In the genomic region with DNA sequence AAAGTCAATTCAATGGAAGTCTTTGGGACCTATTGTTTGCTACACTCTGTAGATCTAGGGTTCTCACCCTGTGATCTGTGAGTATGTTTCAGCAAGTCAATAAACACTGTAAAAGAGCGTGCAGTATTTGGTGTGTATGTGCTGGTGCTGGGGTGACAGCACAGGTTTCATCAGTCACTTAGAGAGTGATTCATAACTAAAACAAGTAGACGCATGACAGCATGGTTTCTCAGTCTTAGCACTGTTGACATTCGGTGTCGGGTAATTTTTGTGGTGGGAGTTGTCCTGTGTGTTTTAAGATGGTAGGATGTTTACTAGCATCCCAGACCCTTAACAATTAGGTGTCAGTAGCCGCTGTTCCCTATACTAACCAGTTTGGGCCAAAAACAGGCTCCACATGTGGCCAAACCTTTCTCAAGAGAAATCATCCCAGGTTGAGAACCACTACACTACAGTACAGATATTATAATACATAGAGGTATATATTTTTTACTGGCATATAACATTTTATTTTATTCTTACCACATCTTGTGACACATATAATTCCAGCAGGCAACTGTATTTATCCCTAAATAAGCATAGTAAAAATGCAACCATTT, we compare ENCODE assay signal across 12 cellular contexts.
DNase-seq lines count a peak whose midpoint lies in the region; ATAC-seq, FAIRE-seq and TF ChIP-seq lines count a peak whose summit lies in the region.
"Had no signal": no experiment of that assay in that cellular context is flagged by ENCODE, and none has a peak within 500 bp of the region (broad histone marks: within the 10 kb centered on the region; RNA-seq: fewer than 3 reads in every experiment).

No MANE protein-coding gene starts in this region.

- TF ChIP-seq POLR2A in A549 (IDR thresholded peaks at IDR 0.05; ENCODE audit: low read length) = no peak
- TF ChIP-seq POLR2A in Peyer's patch (IDR thresholded peaks at IDR 0.05) = no peak
- TF ChIP-seq POLR2A in esophagus muscularis mucosa (IDR thresholded peaks at IDR 0.05; ENCODE audit: low read depth) = no peak

- no peak for TF ChIP-seq RAD21 in A549 (conservative IDR thresholded peaks at IDR 0.05 in 1 of 2, IDR thresholded peaks at IDR 0.05 in 1 of 2)

- POLR2A ChIA-PET in A549 (lab: Yijun Ruan, JAX) = no interaction called here
- POLR2A ChIA-PET in naive thymus-derived CD8-positive, alpha-beta T cell (lab: Charles Lee) = no interaction called here

- DNase-seq in A549 (ENCODE audit: low read depth in 1 of 2, low spot score in 1 of 2) (peak in 1 of 2 experiments; percentile 37), astrocyte of the hippocampus (ENCODE audit: low read depth, low spot score) (peak; percentile 18), Peyer's patch (no peak), esophagus muscularis mucosa (ENCODE audit: extremely low spot score) (no peak), left ventricle myocardium inferior (no peak)
- no peak for DNase-seq in naive thymus-derived CD8-positive, alpha-beta T cell
- DNase-seq: aorta, retina had no signal

- H3K4me1 Mint-ChIP-seq in naive thymus-derived CD8-positive, alpha-beta T cell = peaks cover 0 to 3% (median 0%) of the 10 kb centered on the region in 4 donors

- no peaks in the 10 kb centered on the region for H3K9me3 Mint-ChIP-seq in naive thymus-derived CD8-positive, alpha-beta T cell

- ATAC-seq in A549 (peak; percentile 75 to 87), GM19023 (IDR thresholded peaks at IDR 0.05; ENCODE audit: unreplicated experiment) (peak; percentile 90), HG03039 (IDR thresholded peaks at IDR 0.05; ENCODE audit: unreplicated experiment) (peak; percentile 73)
- ATAC-seq in naive thymus-derived CD8-positive, alpha-beta T cell = no peak

- H3K27me3 Mint-ChIP-seq in naive thymus-derived CD8-positive, alpha-beta T cell = peaks cover 0 to 4% (median 0%) of the 10 kb centered on the region in 5 donors

- TF ChIP-seq EP300 in A549 (IDR thresholded peaks at IDR 0.05) (no peak), esophagus muscularis mucosa (IDR thresholded peaks at IDR 0.05) (no peak)

- peak overlapping the region; percentile 34 for H3K4me2 ChIP-seq in A549
- H3K4me2 ChIP-seq: BLaER1 treated with 17β-estradiol and CSF1 and Interleukin-3, amounts not matched to agents 10 nM and 100 nM had no signal

- H3K36me3 ChIP-seq in Peyer's patch (no peaks in the 10 kb centered on the region), esophagus muscularis mucosa (no peaks in the 10 kb centered on the region), left ventricle myocardium inferior (no peaks in the 10 kb centered on the region)
- H3K36me3 ChIP-seq: BLaER1 treated with 17β-estradiol and CSF1 and Interleukin-3, amounts not matched to agents 10 nM and 100 nM had no signal

- H3K27ac ChIP-seq in A549 (no peak overlapping the region), Peyer's patch (no peak overlapping the region), esophagus muscularis mucosa (replicated peaks in 1 of 4) (no peak overlapping the region), left ventricle myocardium inferior (replicated peaks) (no peak overlapping the region)
- H3K27ac ChIP-seq: BLaER1 treated with 17β-estradiol and CSF1 and Interleukin-3, amounts not matched to agents 10 nM and 100 nM had no signal

- H3K4me1 ChIP-seq in A549 (peaks cover 8% of the 10 kb centered on the region; the same call in 2 of the 3 replicates), Peyer's patch (no peaks in the 10 kb centered on the region), esophagus muscularis mucosa (no peaks in the 10 kb centered on the region), left ventricle myocardium inferior (no peaks in the 10 kb centered on the region)

- no peaks in the 10 kb centered on the region for H3K9me3 ChIP-seq in A549
- H3K9me3 ChIP-seq in Peyer's patch = no peaks in the 10 kb centered on the region
- no peaks in the 10 kb centered on the region for H3K9me3 ChIP-seq in esophagus muscularis mucosa
- no peaks in the 10 kb centered on the region for H3K9me3 ChIP-seq in left ventricle myocardium inferior (replicated peaks)
- H3K9me3 ChIP-seq: BLaER1 treated with 17β-estradiol and CSF1 and Interleukin-3, amounts not matched to agents 10 nM and 100 nM had no signal

- peak; percentile 32 for FAIRE-seq in A549 (lab: Jason Lieb, UNC)

- intact Hi-C loops in esophagus muscularis mucosa (cut with DNase I) (no loop called here), left ventricle myocardium inferior (cut with micrococcal nuclease) (no loop called here)

- H3K4me3 Mint-ChIP-seq in naive thymus-derived CD8-positive, alpha-beta T cell = no peak overlapping the region

- WGBS in A549 (ENCODE audit: missing lambda C conversion rate) = 21% methylated on average over 5 of the region's 5 CpGs
- 60% methylated on average over 5 of the region's 5 CpGs for WGBS in esophagus muscularis mucosa

- H3K27ac Mint-ChIP-seq in naive thymus-derived CD8-positive, alpha-beta T cell = no peak overlapping the region

- no peak overlapping the region for H3K4me3 ChIP-seq in A549
- no peak overlapping the region for H3K4me3 ChIP-seq in Peyer's patch
- no peak overlapping the region for H3K4me3 ChIP-seq in esophagus muscularis mucosa
- H3K4me3 ChIP-seq in left ventricle myocardium inferior = no peak overlapping the region
- H3K4me3 ChIP-seq: BLaER1 treated with 17β-estradiol and CSF1 and Interleukin-3, amounts not matched to agents 10 nM and 100 nM; lung had no signal

- H3K27me3 ChIP-seq in Peyer's patch = no peaks in the 10 kb centered on the region
- no peaks in the 10 kb centered on the region for H3K27me3 ChIP-seq in esophagus muscularis mucosa
- H3K27me3 ChIP-seq in left ventricle myocardium inferior (ENCODE audit: low read depth) = no peaks in the 10 kb centered on the region
- H3K27me3 ChIP-seq: BLaER1 treated with 17β-estradiol and CSF1 and Interleukin-3, amounts not matched to agents 10 nM and 100 nM had no signal

- H3K36me3 Mint-ChIP-seq in naive thymus-derived CD8-positive, alpha-beta T cell = no peaks in the 10 kb centered on the region

- CTCF ChIA-PET in A549 (lab: Yijun Ruan, JAX) = no interaction called here

- TF ChIP-seq CTCF in A549 (IDR thresholded peaks at IDR 0.05) = no peak
- no peak for TF ChIP-seq CTCF in Peyer's patch (IDR thresholded peaks at IDR 0.05)
- TF ChIP-seq CTCF in esophagus muscularis mucosa (IDR thresholded peaks at IDR 0.05) = no peak
- no peak for TF ChIP-seq CTCF in left ventricle myocardium inferior (IDR thresholded peaks at IDR 0.05; ENCODE audit: borderline replicate concordance)

TF ChIP-seq in A549, 52 proteins besides CTCF, POLR2A, EP300 and RAD21:
- TF ChIP-seq HOXB5 (CRISPR knock-in tag; IDR thresholded peaks at IDR 0.05) (no peak), JUNB (IDR thresholded peaks at IDR 0.05) (no peak), FOSL2 (IDR thresholded peaks at IDR 0.05) (no peak), FOSL2 (CRISPR knock-in tag; IDR thresholded peaks at IDR 0.05) (peak; percentile 39), EHF (CRISPR knock-in tag; IDR thresholded peaks at IDR 0.05) (no peak), FOSB (CRISPR knock-in tag; IDR thresholded peaks at IDR 0.05) (no peak)
TF ChIP-seq in A549: peak in this region for 1.

Comparison
In these comparisons a context has a peak if more than half of its experiments do, and no peak if none do; other contexts are left out.
1. ATAC-seq: peak in A549 (2 of 2), GM19023 (single experiment) and HG03039 (single experiment); none in naive thymus-derived CD8-positive, alpha-beta T cell (0 of 2).